In the genomic region with DNA sequence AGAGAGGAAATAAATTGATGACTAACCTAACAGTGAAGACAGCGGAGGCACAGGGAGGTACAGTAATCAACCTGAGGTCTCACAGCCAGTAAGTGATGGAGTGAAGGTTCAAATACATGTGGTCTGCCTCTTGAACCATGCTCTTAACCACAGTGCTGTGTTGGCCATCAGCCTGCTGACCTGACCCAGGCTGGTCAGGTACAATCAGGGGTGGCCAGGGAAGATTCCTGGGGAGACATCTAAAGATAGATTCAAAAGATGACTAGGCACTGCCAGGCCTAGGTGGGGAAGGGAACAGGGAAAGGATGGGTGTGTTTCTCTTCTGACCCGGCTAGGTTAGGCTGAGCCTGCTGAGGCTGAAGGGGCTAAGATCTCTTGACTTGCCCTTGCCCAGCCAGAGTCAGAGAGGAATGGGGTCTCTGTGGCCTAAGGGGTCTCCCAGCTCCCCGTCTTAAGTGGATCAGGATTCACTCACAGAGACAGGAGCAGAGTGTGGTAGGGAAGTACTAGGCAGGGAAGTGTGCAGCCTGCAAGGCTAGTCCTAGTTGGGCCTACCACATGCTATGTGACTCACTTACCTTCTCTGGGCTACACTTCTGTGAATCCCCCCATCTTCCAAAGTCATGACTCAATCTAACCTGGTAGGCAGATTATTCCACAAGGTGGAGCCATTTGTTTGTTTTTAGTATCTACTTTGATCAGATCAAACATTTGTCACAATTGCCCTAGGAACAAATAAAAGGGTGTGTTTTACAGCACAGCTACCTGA, we compare ENCODE assay signal across 8 cellular contexts. TPM values are rescaled to one million over a fixed set of nuclear protein-coding genes. Genes with fewer than 3 reads are reported as not detected.
DNase-seq lines count a peak whose midpoint lies in the region; ATAC-seq, FAIRE-seq and TF ChIP-seq lines count a peak whose summit lies in the region.

No MANE protein-coding gene starts in this region.

- SMC1A ChIA-PET in GM12878 (lab: Charles Lee; ENCODE audit: uncharacterized antibody, unreplicated experiment) = interaction anchor here (0.6 to 1.8 kb wide), 6 partner anchors 89 to 136 kb away, joined by 3 to 10 read pairs (median 4); a partner anchor contains a TSS

- H3K9me3 ChIP-seq in GM12878 (replicated peaks; ENCODE audit: control insufficient read depth, insufficient read depth, low read length) (no peaks in the 10 kb centered on the region), thoracic aorta (no peaks in the 10 kb centered on the region)

- ATAC-seq in GM12878 (peak; percentile 92), left colon (peak; percentile 62), thoracic aorta (ENCODE audit: insufficient number of reproducible peaks, low FRiP score, low read depth) (no peak), HG03196 (IDR thresholded peaks at IDR 0.05; ENCODE audit: unreplicated experiment) (no peak)

- no peaks in the 10 kb centered on the region for H3K9me3 Mint-ChIP-seq in IgD-negative memory B cell

- TF ChIP-seq EP300 in GM12878 (IDR thresholded peaks at IDR 0.05; ENCODE audit: borderline replicate concordance in 1 of 2, control insufficient read depth in 1 of 2, low read depth in 2 of 2, low read length in 2 of 2) = no peak

- peaks cover 12 to 15% of the 10 kb centered on the region in 2 experiments for H3K36me3 ChIP-seq in GM12878 (ENCODE audit: control insufficient read depth in 2 of 2, insufficient read depth in 2 of 2, low read length in 1 of 2)
- no peaks in the 10 kb centered on the region for H3K36me3 ChIP-seq in thoracic aorta

- no peak overlapping the region for H3K4me2 ChIP-seq in GM12878 (ENCODE audit: control insufficient read depth, insufficient read depth)

- peaks cover 2 to 9% (median 6%) of the 10 kb centered on the region in 3 donors for H3K4me1 Mint-ChIP-seq in IgD-negative memory B cell

- H3K27me3 ChIP-seq in GM12878 (replicated peaks in 1 of 2; ENCODE audit: control insufficient read depth in 2 of 2, insufficient read depth in 2 of 2, low read length in 1 of 2) (no peaks in the 10 kb centered on the region), thoracic aorta (replicated peaks; ENCODE audit: insufficient read depth) (no peaks in the 10 kb centered on the region)

- no peak for TF ChIP-seq POLR2A in GM12878 (IDR thresholded peaks at IDR 0.05; ENCODE audit: low read depth, low read length)

- peak overlapping the region in 2 of 3 donors; percentile 0 to 74 for H3K27ac Mint-ChIP-seq in IgD-negative memory B cell

- no peak overlapping the region for H2AFZ ChIP-seq in GM12878 (ENCODE audit: control insufficient read depth, low read depth, low read length)

- intact Hi-C loops in GM12878 (cut with micrococcal nuclease; ENCODE audit: unreplicated experiment) (loop anchor here (1.0 to 5.0 kb wide), 2 partner anchors 35 to 119 kb away; no protein-coding TSS in a partner anchor), left colon (cut with DNase I, micrococcal nuclease) (no loop called here)

- peak; percentile 82 for TF ChIP-seq RAD21 in GM12878 (IDR thresholded peaks at IDR 0.05; ENCODE audit: insufficient read depth, low read depth, low read length)

- peaks cover 8% of the 10 kb centered on the region for H3K36me3 Mint-ChIP-seq in IgD-negative memory B cell

- RAD21 ChIA-PET in GM12878 (lab: Charles Lee; ENCODE audit: unreplicated experiment) = interaction anchor here (0.6 to 2.9 kb wide), 7 partner anchors 17 to 120 kb away, joined by 3 to 14 read pairs (median 4); no protein-coding TSS in a partner anchor

- H3K4me3 Mint-ChIP-seq in IgD-negative memory B cell = no peak overlapping the region

- H3K27ac ChIP-seq in GM12878 (ENCODE audit: control insufficient read depth, insufficient read depth) = no peak overlapping the region
- H3K27ac ChIP-seq in thoracic aorta = no peak overlapping the region

- DNase-seq in ELR (ENCODE audit: low read depth) (peak; percentile 92), SHP77 (lab: John Stamatoyannopoulos, UW) (peak; percentile 17 to 47), GM12878 (ENCODE audit: low read depth, low spot score) (peak; percentile 47), left colon (no peak), thoracic aorta (ENCODE audit: low spot score) (no peak), T-helper 9 cell (no peak)

- POLR2A ChIA-PET in GM12878 (lab: Charles Lee) = interaction anchor here (0.5 to 1.5 kb wide), 5 partner anchors 10 to 118 kb away, joined by 3 to 4 read pairs (median 3); a partner anchor contains a TSS

- TF ChIP-seq CTCF in GM12878 (IDR thresholded peaks at IDR 0.05 in 2 of 3, conservative IDR thresholded peaks at IDR 0.05 in 1 of 3; ENCODE audit: control insufficient read depth in 2 of 3, extremely low read depth in 1 of 3, insufficient read depth in 1 of 3, low read depth in 3 of 3, low read length in 3 of 3) = peak; percentile 55 to 67 (median 59); a peak in 5 of 6 replicates
- TF ChIP-seq CTCF in thoracic aorta (IDR thresholded peaks at IDR 0.05) = peak; percentile 22

- no peaks in the 10 kb centered on the region for H3K79me2 ChIP-seq in GM12878 (ENCODE audit: control insufficient read depth, insufficient read depth, low read length)

- no TSS peak for BruUV-seq in GM12878 (replicated peaks; lab: Mats Ljungman, UMichigan)

- in situ Hi-C loops in GM12878 (cut with MboI) = no loop called here

- no peak overlapping the region for H3K9ac ChIP-seq in GM12878 (ENCODE audit: control insufficient read depth, insufficient read depth, low read length)

- 73% methylated on average over 3 of the region's 3 CpGs for WGBS in GM12878 (ENCODE audit: insufficient coverage, insufficient replicate concordance, low lambda C conversion rate, missing lambda C conversion rate)

- peak; percentile 56 for FAIRE-seq in GM12878 (lab: Jason Lieb, UNC)

- H3K4me1 ChIP-seq in GM12878 (ENCODE audit: control insufficient read depth, insufficient read depth, low read length) = no peaks in the 10 kb centered on the region; the same call in 1 of the 2 replicates
- H3K4me1 ChIP-seq in thoracic aorta (ENCODE audit: control insufficient read depth in 1 of 2, low read depth in 2 of 2) = peaks cover 0 to 15% of the 10 kb centered on the region in 2 donors

- H3K4me3 ChIP-seq in GM12878 = no peak overlapping the region
- H3K4me3 ChIP-seq in thoracic aorta = no peak overlapping the region

- CTCF ChIA-PET in GM12878 (lab: Yijun Ruan, JAX) = interaction anchor here (0.6 to 3.3 kb wide), 17 partner anchors 10 to 142 kb away, joined by 3 to 22 read pairs (median 4); a partner anchor contains a TSS

- H3K27me3 Mint-ChIP-seq in IgD-negative memory B cell = no peaks in the 10 kb centered on the region

- H4K20me1 ChIP-seq in GM12878 (ENCODE audit: control insufficient read depth, insufficient read depth) = no peaks in the 10 kb centered on the region

TF ChIP-seq in GM12878, 131 proteins besides CTCF, POLR2A, EP300 and RAD21 (continues in another document):
- TF ChIP-seq, protein P1, sequence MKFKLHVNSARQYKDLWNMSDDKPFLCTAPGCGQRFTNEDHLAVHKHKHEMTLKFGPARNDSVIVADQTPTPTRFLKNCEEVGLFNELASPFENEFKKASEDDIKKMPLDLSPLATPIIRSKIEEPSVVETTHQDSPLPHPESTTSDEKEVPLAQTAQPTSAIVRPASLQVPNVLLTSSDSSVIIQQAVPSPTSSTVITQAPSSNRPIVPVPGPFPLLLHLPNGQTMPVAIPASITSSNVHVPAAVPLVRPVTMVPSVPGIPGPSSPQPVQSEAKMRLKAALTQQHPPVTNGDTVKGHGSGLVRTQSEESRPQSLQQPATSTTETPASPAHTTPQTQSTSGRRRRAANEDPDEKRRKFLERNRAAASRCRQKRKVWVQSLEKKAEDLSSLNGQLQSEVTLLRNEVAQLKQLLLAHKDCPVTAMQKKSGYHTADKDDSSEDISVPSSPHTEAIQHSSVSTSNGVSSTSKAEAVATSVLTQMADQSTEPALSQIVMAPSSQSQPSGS (IDR thresholded peaks at IDR 0.05; ENCODE audit: low read length) = no peak
- TF ChIP-seq SMARCA5 (IDR thresholded peaks at IDR 0.05) = peak; percentile 93

RNA-seq across cellular contexts. Expression of a gene that starts 10.4 kb away (rescaled TPM):
- polyA plus RNA-seq in IgD-negative memory B cell (59.8 TPM), GM12878 (2011; rRNA removed) (94.7 and 124 TPM in 2 replicates), GM12878 (2014; fragmentation: Illumina TruSeq; extraction: Trizol) (144 and 150 TPM in 2 replicates), GM12878 (2014; fragmentation: Nextera tagmentation; extraction: Ambion mirVana) (1 to 10 TPM; 2.4 to 3.6 TPM), GM12878 (2014; rRNA removed) (160 and 184 TPM in 2 replicates), GM12878 (2016; fragmentation: Nextera tagmentation; extraction: Ambion mirVana) (10 to 100 TPM; 73.8 to 82.3 TPM)
- total RNA-seq in GM12878 (2013; cell fraction: nucleolus; rRNA removed) = 537 and 614 TPM in 2 replicates
- total RNA-seq in GM12878 (2014; rRNA removed) (62.9 and 75.3 TPM in 2 replicates), GM12878 (2014; rRNA removed; fragmentation: Illumina TruSeq; extraction: Trizol) (52.2 and 56.3 TPM in 2 replicates), GM12878 (2021) (171 and 177 TPM in 2 replicates), left colon (100 to 1,000 TPM; 172 to 215 TPM), thoracic aorta (10 to 100 TPM; 48.3 to 65.3 TPM)
- polyA plus RNA-seq in GM12878 (2011; ENCODE audit: low read depth) = 105 TPM
- 139 and 162 TPM in 2 replicates for polyA plus RNA-seq in GM12878 (2011; cell fraction: cytosol; rRNA removed)
- 458 and 495 TPM in 2 replicates for polyA plus RNA-seq in GM12878 (2011; cell fraction: nucleus; rRNA removed)
- 149 and 160 TPM in 2 replicates for polyA plus RNA-seq in GM12878 (2012)
- 180 and 262 TPM in 2 replicates for polyA minus RNA-seq in GM12878 (2011; rRNA and poly(A)+ RNA removed)
- polyA minus RNA-seq in GM12878 (2011; cell fraction: cytosol; rRNA and poly(A)+ RNA removed) = 77.4 and 82.9 TPM in 2 replicates
- 89.6 and 141 TPM in 2 replicates for polyA minus RNA-seq in GM12878 (2011; cell fraction: nucleus; rRNA and poly(A)+ RNA removed)

RNA-seq across cellular contexts. Expression of a gene that starts 22.0 kb away (rescaled TPM):
- polyA plus RNA-seq in IgD-negative memory B cell = 6.1 TPM
- total RNA-seq in GM12878 (2013; cell fraction: nucleolus; rRNA removed) = 19.5 and 23.0 TPM in 2 replicates
- total RNA-seq in GM12878 (2014; rRNA removed) = 14.5 and 15.8 TPM in 2 replicates
- 11.8 and 13.6 TPM in 2 replicates for total RNA-seq in GM12878 (2014; rRNA removed; fragmentation: Illumina TruSeq; extraction: Trizol)
- 18.2 and 19.3 TPM in 2 replicates for total RNA-seq in GM12878 (2021)
- 2.9 TPM for polyA plus RNA-seq in GM12878 (2011; ENCODE audit: low read depth)
- 4.7 and 8.2 TPM in 2 replicates for polyA plus RNA-seq in GM12878 (2011; rRNA removed)
- 12.0 and 15.1 TPM in 2 replicates for polyA plus RNA-seq in GM12878 (2011; cell fraction: cytosol; rRNA removed)
- polyA plus RNA-seq in GM12878 (2011; cell fraction: nucleus; rRNA removed) = 12.0 and 13.9 TPM in 2 replicates
- 4.8 and 5.4 TPM in 2 replicates for polyA plus RNA-seq in GM12878 (2012)
- polyA plus RNA-seq in GM12878 (2014; fragmentation: Illumina TruSeq; extraction: Trizol) = 9.1 and 10.6 TPM in 2 replicates
- 1 to 10 TPM in 1 of 2 experiments, under 1 TPM in 1; 0.35 to 1.2 TPM for polyA plus RNA-seq in GM12878 (2014; fragmentation: Nextera tagmentation; extraction: Ambion mirVana)
- 10.7 and 14.0 TPM in 2 replicates for polyA plus RNA-seq in GM12878 (2014; rRNA removed)
- polyA plus RNA-seq in GM12878 (2016; fragmentation: Nextera tagmentation; extraction: Ambion mirVana) = 10 to 100 TPM; 12.8 to 14.4 TPM
- 22.6 and 41.9 TPM in 2 replicates for polyA minus RNA-seq in GM12878 (2011; rRNA and poly(A)+ RNA removed)
- polyA minus RNA-seq in GM12878 (2011; cell fraction: cytosol; rRNA and poly(A)+ RNA removed) = 11.0 and 13.6 TPM in 2 replicates
- polyA minus RNA-seq in GM12878 (2011; cell fraction: nucleus; rRNA and poly(A)+ RNA removed) = 7.3 and 9.1 TPM in 2 replicates
- 10 to 100 TPM in 1 of 2 donors, 1 to 10 TPM in 1; 8.8 to 11.0 TPM for total RNA-seq in left colon
- total RNA-seq in thoracic aorta = 1 to 10 TPM; 1.6 to 5.3 TPM

Comparison
In these comparisons a context has a peak if more than half of its experiments do, and no peak if none do; other contexts are left out.
1. DNase-seq: peak in ELR (single experiment), SHP77 (2 of 2) and GM12878 (single experiment); none in left colon (0 of 2), thoracic aorta (single experiment) and T-helper 9 cell (single experiment).
2. ATAC-seq: peak in GM12878 (single experiment) and left colon (single experiment); none in thoracic aorta (single experiment) and HG03196 (single experiment).